26 cellular contexts compared by ENCODE assay signal in genomic region chr5:42784132-42784531, GRCh38.
"Had no signal": no experiment of that assay in that cellular context is flagged by ENCODE, and none has a peak within 500 bp of the region (broad histone marks: within the 10 kb centered on the region; RNA-seq: fewer than 3 reads in every experiment).

No MANE protein-coding gene starts in this region.

- DNase-seq: activated CD4-positive, alpha-beta T cell treated with anti-CD3 and anti-CD28 coated beads for 48 hours; activated CD4-positive, alpha-beta T cell treated with anti-CD3 and anti-CD28 coated beads, Interleukin-2, amount 50 U/mL, for 4 hours; activated CD4-positive, CD25-positive, alpha-beta regulatory T cell treated with anti-CD3 and anti-CD28 coated beads, Interleukin-2, amount 50 U/mL, for 72 hours; activated CD8-positive, alpha-beta memory T cell treated with anti-CD3 and anti-CD28 coated beads, Interleukin-2, amount 50 U/mL, for 48 hours; activated CD8-positive, alpha-beta T cell treated with anti-CD3 and anti-CD28 coated beads, Interleukin-2, amount 10 ng/mL, durations not matched to agents 7 days and 5 days; activated naive CD4-positive, alpha-beta T cell treated with anti-CD3 and anti-CD28 coated beads, Interleukin-2, amount 50 U/mL, for 16 hours; activated naive CD8-positive, alpha-beta T cell treated with anti-CD3 and anti-CD28 coated beads, Interleukin-2, amount 10 ng/mL, durations not matched to agents 7 days and 5 days; activated T-cell treated with anti-CD3 and anti-CD28 coated beads, Interleukin-2, amount 50 U/mL, for 1 hour; adrenal gland; aorta; body of pancreas; NCI-H1048; NCI-H146; NCI-H1930; NCI-H2171; NCI-H2227 treated with DMSO at 0.1 percent for 48 hours; NCI-H510A treated with DMSO at 0.1 percent for 48 hours; Peyer's patch; Right ventricle myocardium superior; SJCRH30; SK-N-SH; T-helper 1 cell had no signal

- H3K9me3 ChIP-seq: body of pancreas had no signal

- H3K27ac ChIP-seq: adrenal gland, body of pancreas, Peyer's patch, RWPE1, SJCRH30 had no signal

- H3K27ac Mint-ChIP-seq: activated CD8-positive, alpha-beta T cell treated with anti-CD3 and anti-CD28 coated beads, Interleukin-2, amount 10 ng/mL, durations not matched to agents 7 days and 5 days; activated naive CD8-positive, alpha-beta T cell treated with anti-CD3 and anti-CD28 coated beads, Interleukin-2, amount 10 ng/mL, durations not matched to agents 7 days and 5 days; T-helper 2 cell treated with Interferon-gamma antibody and Interleukin-4, amounts not matched to agents 5 μg/mL and 100 μg/mL, for 36 hours; WTC11 had no signal

- H3K4me3 ChIP-seq: adrenal gland, body of pancreas, Peyer's patch, SJCRH30 had no signal

- H3K27me3 Mint-ChIP-seq: activated naive CD8-positive, alpha-beta T cell treated with anti-CD3 and anti-CD28 coated beads, Interleukin-2, amount 10 ng/mL, durations not matched to agents 7 days and 5 days; central memory CD8-positive, alpha-beta T cell had no signal

- H3K4me1 ChIP-seq: adrenal gland, body of pancreas, Peyer's patch, SJCRH30 had no signal

- ATAC-seq: activated CD8-positive, alpha-beta T cell treated with anti-CD3 and anti-CD28 coated beads, Interleukin-2, amount 10 ng/mL, durations not matched to agents 7 days and 5 days; body of pancreas; WTC11 had no signal

- H3K4me1 Mint-ChIP-seq: activated naive CD8-positive, alpha-beta T cell treated with anti-CD3 and anti-CD28 coated beads, Interleukin-2, amount 10 ng/mL, durations not matched to agents 7 days and 5 days had no signal

- H3K9ac ChIP-seq: SK-N-SH had no signal

- H3K36me3 ChIP-seq: adrenal gland, Peyer's patch, SJCRH30 had no signal

- H3K4me2 ChIP-seq: SK-N-SH had no signal

- H3K4me3 Mint-ChIP-seq: activated CD8-positive, alpha-beta T cell treated with anti-CD3 and anti-CD28 coated beads, Interleukin-2, amount 10 ng/mL, durations not matched to agents 7 days and 5 days; activated naive CD8-positive, alpha-beta T cell treated with anti-CD3 and anti-CD28 coated beads, Interleukin-2, amount 10 ng/mL, durations not matched to agents 7 days and 5 days; central memory CD8-positive, alpha-beta T cell; T-helper 2 cell treated with Interferon-gamma antibody and Interleukin-4, amounts not matched to agents 5 μg/mL and 100 μg/mL, for 36 hours; WTC11 had no signal

- H3K27me3 ChIP-seq: adrenal gland, body of pancreas, Peyer's patch, SJCRH30 had no signal
